ENCODE assay signal across 10 cellular contexts in the genomic region with DNA sequence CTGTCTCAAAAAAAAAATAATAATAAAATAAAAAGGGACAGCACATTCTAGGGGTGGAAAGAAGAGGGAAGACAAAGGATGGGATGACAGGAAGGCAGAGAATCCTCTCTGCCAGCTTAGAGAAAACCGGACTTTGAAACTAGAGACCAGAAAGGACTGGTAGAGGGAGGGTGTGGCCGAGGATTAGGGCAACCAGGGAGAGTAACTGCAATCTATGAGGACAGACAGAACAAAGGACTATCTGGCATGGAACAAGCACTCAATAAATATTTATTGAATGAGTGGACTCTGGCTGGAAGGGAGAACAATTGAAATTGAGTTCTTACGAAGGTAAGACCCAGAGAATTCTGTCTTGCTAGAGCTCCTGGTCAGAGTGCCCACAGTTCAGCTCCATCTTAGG. TPM values are rescaled to one million over a fixed set of nuclear protein-coding genes. Genes with fewer than 3 reads are reported as not detected.
DNase-seq lines count a peak whose midpoint lies in the region; ATAC-seq and TF ChIP-seq lines count a peak whose summit lies in the region.
"Had no signal": no experiment of that assay in that cellular context is flagged by ENCODE, and none has a peak within 500 bp of the region (broad histone marks: within the 10 kb centered on the region; RNA-seq: fewer than 3 reads in every experiment).

No MANE protein-coding gene starts in this region.

- peaks cover 59% of the 10 kb centered on the region for H3K4me1 Mint-ChIP-seq in activated CD8-positive, alpha-beta memory T cell treated with anti-CD3 and anti-CD28 coated beads, Interleukin-2, amount 10 ng/mL, durations not matched to agents 7 days and 5 days
- H3K4me1 Mint-ChIP-seq in activated naive CD8-positive, alpha-beta T cell (ENCODE audit: low read depth), result peaks cover 54% of the 10 kb centered on the region

- peak overlapping the region; percentile 83 for H3K4me3 ChIP-seq in suprapubic skin

- intact Hi-C loops in left colon (cut with DNase I, micrococcal nuclease), result no loop called here

- no peak for DNase-seq in activated CD8-positive, alpha-beta memory T cell treated with anti-CD3 and anti-CD28 coated beads, Interleukin-2, amount 10 ng/mL, durations not matched to agents 7 days and 5 days
- no peak for DNase-seq in activated CD8-positive, alpha-beta memory T cell treated with anti-CD3 and anti-CD28 coated beads, Interleukin-2, amount 50 U/mL, for 48 hours
- DNase-seq in left colon (peak; percentile 41 to 60), suprapubic skin (ENCODE audit: low spot score in 2 of 2) (no peak), T1000 (lab: John Stamatoyannopoulos, UW) (no peak), NCI-H1694 (lab: John Stamatoyannopoulos, UW) (no peak)
- no peak for DNase-seq in activated effector memory CD4-positive, alpha-beta T cell treated with anti-CD3 and anti-CD28 coated beads, Interleukin-2, amount 50 U/mL, for 16 hours
- DNase-seq: DMS153; stimulated activated CD4-positive, alpha-beta T cell treated with anti-CD3 and anti-CD28 coated beads, Interleukin-1b, Interleukin-23, amount 100 ng/mL, for 48 hours had no signal

- no peaks in the 10 kb centered on the region for H3K27me3 Mint-ChIP-seq in activated CD8-positive, alpha-beta memory T cell treated with anti-CD3 and anti-CD28 coated beads, Interleukin-2, amount 10 ng/mL, durations not matched to agents 7 days and 5 days
- no peaks in the 10 kb centered on the region for H3K27me3 Mint-ChIP-seq in activated naive CD8-positive, alpha-beta T cell

- peaks cover 26% of the 10 kb centered on the region for H3K36me3 Mint-ChIP-seq in activated CD8-positive, alpha-beta memory T cell treated with anti-CD3 and anti-CD28 coated beads, Interleukin-2, amount 10 ng/mL, durations not matched to agents 7 days and 5 days
- peaks cover 2% of the 10 kb centered on the region for H3K36me3 Mint-ChIP-seq in activated naive CD8-positive, alpha-beta T cell

- H3K27ac Mint-ChIP-seq in activated CD8-positive, alpha-beta memory T cell treated with anti-CD3 and anti-CD28 coated beads, Interleukin-2, amount 10 ng/mL, durations not matched to agents 7 days and 5 days, result no peak overlapping the region
- no peak overlapping the region for H3K27ac Mint-ChIP-seq in activated naive CD8-positive, alpha-beta T cell

- H3K4me3 Mint-ChIP-seq in activated CD8-positive, alpha-beta memory T cell treated with anti-CD3 and anti-CD28 coated beads, Interleukin-2, amount 10 ng/mL, durations not matched to agents 7 days and 5 days, result peak overlapping the region; percentile 80
- H3K4me3 Mint-ChIP-seq in activated naive CD8-positive, alpha-beta T cell, result peak overlapping the region; percentile 90

- CTCF ChIA-PET in activated CD8-positive, alpha-beta memory T cell treated with anti-CD3 and anti-CD28 coated beads, Interleukin-2, amount 10 ng/mL, durations not matched to agents 7 days and 5 days (lab: Charles Lee), result interaction anchor here (1.3 to 7.2 kb wide), 6 partner anchors 9 to 136 kb away, joined by 3 to 150 read pairs (median 16); partner anchors contain the start of genes CREB3, MSMP and TLN1

- 50% methylated on average over 3 of the region's 3 CpGs for WGBS in suprapubic skin

- no peak for TF ChIP-seq POLR2A in suprapubic skin (IDR thresholded peaks at IDR 0.05)

- no peaks in the 10 kb centered on the region for H3K9me3 ChIP-seq in suprapubic skin

- no peaks in the 10 kb centered on the region for H3K27me3 ChIP-seq in suprapubic skin

- no peaks in the 10 kb centered on the region for H3K9me3 Mint-ChIP-seq in activated CD8-positive, alpha-beta memory T cell treated with anti-CD3 and anti-CD28 coated beads, Interleukin-2, amount 10 ng/mL, durations not matched to agents 7 days and 5 days (ENCODE audit: low read depth)
- H3K9me3 Mint-ChIP-seq in activated naive CD8-positive, alpha-beta T cell (ENCODE audit: low read depth), result no peaks in the 10 kb centered on the region

- TF ChIP-seq CTCF in suprapubic skin (IDR thresholded peaks at IDR 0.05), result no peak

- H3K4me1 ChIP-seq in suprapubic skin, result peaks cover 51% of the 10 kb centered on the region

- TF ChIP-seq EP300 in suprapubic skin (IDR thresholded peaks at IDR 0.05), result no peak

- peaks cover 42% of the 10 kb centered on the region for H3K36me3 ChIP-seq in suprapubic skin

- H3K27ac ChIP-seq in suprapubic skin, result no peak overlapping the region

- ATAC-seq in activated CD8-positive, alpha-beta memory T cell treated with anti-CD3 and anti-CD28 coated beads, Interleukin-2, amount 10 ng/mL, durations not matched to agents 7 days and 5 days, result no peak
- ATAC-seq in left colon, result peak; percentile 46

RNA-seq across cellular contexts. Expression of gene GBA2, which starts 2.4 kb away (rescaled TPM):
- total RNA-seq in activated CD8-positive, alpha-beta memory T cell treated with anti-CD3 and anti-CD28 coated beads, Interleukin-2, amount 10 ng/mL, durations not matched to agents 7 days and 5 days, result 10 to 100 TPM; 57.7 to 58.8 TPM
- total RNA-seq in left colon, result 100 to 1,000 TPM; 179 to 186 TPM
- 100 to 1,000 TPM in 1 of 4 donors, 10 to 100 TPM in 3; 46.6 to 123 (median 73.5) TPM for total RNA-seq in suprapubic skin

RNA-seq across cellular contexts. Expression of gene RGP1, which starts 2.5 kb away (rescaled TPM):
- 10 to 100 TPM; 21.0 to 23.6 TPM for total RNA-seq in activated CD8-positive, alpha-beta memory T cell treated with anti-CD3 and anti-CD28 coated beads, Interleukin-2, amount 10 ng/mL, durations not matched to agents 7 days and 5 days
- total RNA-seq in left colon (10 to 100 TPM; 54.8 to 56.3 TPM), suprapubic skin (10 to 100 TPM; 20.2 to 34.7 (median 27.7) TPM)

RNA-seq across cellular contexts. Expression of gene MSMP, which starts 7.5 kb away (rescaled TPM):
- total RNA-seq in activated CD8-positive, alpha-beta memory T cell treated with anti-CD3 and anti-CD28 coated beads, Interleukin-2, amount 10 ng/mL, durations not matched to agents 7 days and 5 days, result not detected
- not detected for total RNA-seq in left colon
- not detected for total RNA-seq in suprapubic skin

RNA-seq across cellular contexts. Expression of gene CREB3, which starts 14.1 kb away (rescaled TPM):
- 10 to 100 TPM; 20.5 to 24.7 TPM for total RNA-seq in activated CD8-positive, alpha-beta memory T cell treated with anti-CD3 and anti-CD28 coated beads, Interleukin-2, amount 10 ng/mL, durations not matched to agents 7 days and 5 days
- 10 to 100 TPM; 40.2 to 40.6 TPM for total RNA-seq in left colon
- total RNA-seq in suprapubic skin, result 10 to 100 TPM; 18.8 to 24.1 (median 23.1) TPM

RNA-seq across cellular contexts. Expression of gene TLN1, which starts 14.6 kb away (rescaled TPM):
- 100 to 1,000 TPM; 372 to 374 TPM for total RNA-seq in activated CD8-positive, alpha-beta memory T cell treated with anti-CD3 and anti-CD28 coated beads, Interleukin-2, amount 10 ng/mL, durations not matched to agents 7 days and 5 days
- total RNA-seq in left colon (100 to 1,000 TPM; 142 to 172 TPM), suprapubic skin (100 to 1,000 TPM; 126 to 179 (median 152) TPM)

Comparison
In these comparisons a context has a peak if more than half of its experiments do, and no peak if none do; other contexts are left out.
1. DNase-seq: peak in left colon (2 of 2); none in activated CD8-positive, alpha-beta memory T cell treated with anti-CD3 and anti-CD28 coated beads, Interleukin-2, amount 10 ng/mL, durations not matched to agents 7 days and 5 days (single experiment), activated CD8-positive, alpha-beta memory T cell treated with anti-CD3 and anti-CD28 coated beads, Interleukin-2, amount 50 U/mL, for 48 hours (single experiment), suprapubic skin (0 of 2), activated effector memory CD4-positive, alpha-beta T cell treated with anti-CD3 and anti-CD28 coated beads, Interleukin-2, amount 50 U/mL, for 16 hours (single experiment), T1000 (single experiment) and NCI-H1694 (single experiment).